8 cellular contexts compared by ENCODE assay signal in genomic region chr1:15523922-15524282, GRCh38. TPM values are rescaled to one million over a fixed set of nuclear protein-coding genes. Genes with fewer than 3 reads are reported as not detected.
DNase-seq lines count a peak whose midpoint lies in the region; ATAC-seq and TF ChIP-seq lines count a peak whose summit lies in the region.

CASP9 (minus strand) TSS chr1:15524215; CDS start chr1:15524200, 15 bp downstream.

- peak within 1 kb of the TSS; percentile 93 for H3K4me3 ChIP-seq in CD4-positive, CD25-positive, alpha-beta regulatory T cell (ENCODE audit: low read depth, low read length)
- H3K4me3 ChIP-seq in HUES48 (ENCODE audit: low read depth, low read length) (peak within 1 kb of the TSS; percentile 90), astrocyte of the spinal cord (ENCODE audit: low read depth, low read length) (peak within 1 kb of the TSS; percentile 63), kidney epithelial cell (ENCODE audit: low read depth, low read length) (peak within 1 kb of the TSS; percentile 86), thoracic aorta (peak within 1 kb of the TSS; percentile 98)

- H3K27ac Mint-ChIP-seq in CD4-positive, CD25-positive, alpha-beta regulatory T cell: peak within 1 kb of the TSS; percentile 93 to 100 (median 98)

- DNase-seq in CD4-positive, CD25-positive, alpha-beta regulatory T cell: no peak
- no peak for DNase-seq in astrocyte of the spinal cord (ENCODE audit: low read depth, low spot score)
- no peak for DNase-seq in kidney epithelial cell (ENCODE audit: low read depth)
- DNase-seq in thoracic aorta (ENCODE audit: low spot score): no peak
- no peak for DNase-seq in NCI-H1436 (lab: John Stamatoyannopoulos, UW)
- DNase-seq in C1 segment of cervical spinal cord (lab: John Stamatoyannopoulos, UW): no peak

- H3K9ac ChIP-seq in HUES48 (ENCODE audit: low read depth, low read length): peak within 1 kb of the TSS; percentile 94

- H3K27me3 Mint-ChIP-seq in CD4-positive, CD25-positive, alpha-beta regulatory T cell: no peaks in the 10 kb centered on the region

- peak within 1 kb of the TSS; percentile 91 to 97 (median 94) for H3K4me3 Mint-ChIP-seq in CD4-positive, CD25-positive, alpha-beta regulatory T cell

- H3K9me3 Mint-ChIP-seq in CD4-positive, CD25-positive, alpha-beta regulatory T cell: no peaks in the 10 kb centered on the region

- H3K9me3 ChIP-seq in CD4-positive, CD25-positive, alpha-beta regulatory T cell (ENCODE audit: control insufficient read depth in 2 of 2, low read length in 2 of 2): no peaks in the 10 kb centered on the region
- H3K9me3 ChIP-seq in HUES48 (ENCODE audit: control insufficient read depth, insufficient read depth, low read length) (no peaks in the 10 kb centered on the region), thoracic aorta (no peaks in the 10 kb centered on the region)

- no peaks in the 10 kb centered on the region for H3K36me3 ChIP-seq in CD4-positive, CD25-positive, alpha-beta regulatory T cell (ENCODE audit: control insufficient read depth, insufficient read depth, low read length)
- H3K36me3 ChIP-seq in HUES48 (ENCODE audit: control insufficient read depth, insufficient read depth, low read length): no peaks in the 10 kb centered on the region; the same call in 1 of the 2 replicates
- no peaks in the 10 kb centered on the region for H3K36me3 ChIP-seq in kidney epithelial cell (ENCODE audit: control insufficient read depth, insufficient read depth, low read length)
- no peaks in the 10 kb centered on the region for H3K36me3 ChIP-seq in thoracic aorta

- H3K27me3 ChIP-seq in CD4-positive, CD25-positive, alpha-beta regulatory T cell (ENCODE audit: control insufficient read depth, insufficient read depth, low read length): no peaks in the 10 kb centered on the region
- no peaks in the 10 kb centered on the region for H3K27me3 ChIP-seq in HUES48 (ENCODE audit: control insufficient read depth, insufficient read depth, low read length)
- H3K27me3 ChIP-seq in kidney epithelial cell (ENCODE audit: control insufficient read depth, insufficient read depth, low read length): no peaks in the 10 kb centered on the region
- H3K27me3 ChIP-seq in thoracic aorta (replicated peaks; ENCODE audit: insufficient read depth): no peaks in the 10 kb centered on the region

- H3K27ac ChIP-seq in CD4-positive, CD25-positive, alpha-beta regulatory T cell (ENCODE audit: insufficient read depth, low read length, poor library complexity, severe bottlenecking): peak within 1 kb of the TSS; percentile 99
- H3K27ac ChIP-seq in HUES48 (ENCODE audit: low read depth, low read length): peak within 1 kb of the TSS; percentile 98
- peak within 1 kb of the TSS; percentile 87 to 88 for H3K27ac ChIP-seq in thoracic aorta

- no peak for ATAC-seq in CD4-positive, CD25-positive, alpha-beta regulatory T cell (ENCODE audit: low read depth in 2 of 2)
- ATAC-seq in thoracic aorta (ENCODE audit: insufficient number of reproducible peaks, low FRiP score, low read depth) (no peak), HG02678 (IDR thresholded peaks at IDR 0.05; ENCODE audit: unreplicated experiment) (no peak)

- in situ Hi-C loops in astrocyte of the spinal cord (cut with HindIII; ENCODE audit: low sequenced_read_pairs): no loop called here

- H3K4me1 ChIP-seq in CD4-positive, CD25-positive, alpha-beta regulatory T cell (ENCODE audit: control insufficient read depth, insufficient read depth, low read length, poor library complexity, severe bottlenecking): peaks cover 36% of the 10 kb centered on the region
- H3K4me1 ChIP-seq in HUES48 (ENCODE audit: control insufficient read depth, insufficient read depth, low read length): peaks cover 18% of the 10 kb centered on the region
- peaks cover 18 to 37% of the 10 kb centered on the region in 2 donors for H3K4me1 ChIP-seq in thoracic aorta (ENCODE audit: control insufficient read depth in 1 of 2, low read depth in 2 of 2)

- TF ChIP-seq CTCF in astrocyte of the spinal cord (IDR thresholded peaks at IDR 0.05; ENCODE audit: low read depth, low read length) (no peak), kidney epithelial cell (IDR thresholded peaks at IDR 0.05; ENCODE audit: insufficient read depth, low read length, poor library complexity, severe bottlenecking) (no peak), thoracic aorta (IDR thresholded peaks at IDR 0.05) (no peak)

- H3K36me3 Mint-ChIP-seq in CD4-positive, CD25-positive, alpha-beta regulatory T cell: no peaks in the 10 kb centered on the region

- H3K4me1 Mint-ChIP-seq in CD4-positive, CD25-positive, alpha-beta regulatory T cell: peaks cover 21 to 65% (median 35%) of the 10 kb centered on the region in 4 donors

RNA-seq across cellular contexts. Expression of gene CASP9, which starts in this region (rescaled TPM):
- 7.8 TPM for total RNA-seq in CD4-positive, CD25-positive, alpha-beta regulatory T cell
- polyA plus RNA-seq in CD4-positive, CD25-positive, alpha-beta regulatory T cell: 10 to 100 TPM in 2 of 4 donors, 1 to 10 TPM in 2; 5.8 to 11.7 (median 8.3) TPM
- 14.0 and 22.7 TPM in 2 replicates for total RNA-seq in kidney epithelial cell
- total RNA-seq in thoracic aorta: 10 to 100 TPM; 14.2 to 18.8 TPM
